ENCODE assay signal across 8 cellular contexts in the genomic region with DNA sequence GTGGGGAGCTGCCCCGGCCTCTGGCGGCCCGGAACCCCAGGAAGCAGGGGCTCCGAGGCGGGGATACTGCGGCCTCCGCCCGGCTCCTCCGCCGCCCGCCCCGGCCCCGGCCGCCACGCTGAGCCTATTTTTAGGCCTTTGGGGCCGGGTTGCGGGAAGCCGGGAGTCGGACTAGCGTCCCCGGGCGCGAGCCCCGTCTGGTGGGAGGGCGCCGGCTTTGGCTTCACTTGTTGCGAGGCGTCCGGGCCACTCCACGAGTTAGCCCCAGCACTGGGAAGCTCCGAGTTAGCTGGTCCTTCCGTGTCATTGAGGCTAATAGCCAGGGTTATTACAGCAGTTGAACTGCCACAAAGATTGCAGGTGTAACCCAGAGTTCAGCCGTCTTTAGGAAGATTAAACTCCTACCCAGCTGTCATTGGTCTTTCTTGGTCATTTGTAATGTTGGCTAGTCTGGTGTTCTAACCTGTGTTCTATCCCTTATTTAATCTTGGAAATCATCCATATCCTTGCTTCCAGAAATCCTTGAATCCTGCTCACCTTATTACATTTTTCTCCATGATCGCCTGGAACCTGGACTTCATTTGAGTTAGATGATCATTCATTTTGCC. TPM values are rescaled to one million over a fixed set of nuclear protein-coding genes. Genes with fewer than 3 reads are reported as not detected.
DNase-seq lines count a peak whose midpoint lies in the region; ATAC-seq and TF ChIP-seq lines count a peak whose summit lies in the region.

No MANE protein-coding gene starts in this region.

- H3K36me3 ChIP-seq in GM23338 (ENCODE audit: insufficient read depth) (no peaks in the 10 kb centered on the region; the same call in 1 of the 2 replicates), mucosa of descending colon (ENCODE audit: low read depth) (no peaks in the 10 kb centered on the region), thyroid gland (peaks cover 11 to 16% of the 10 kb centered on the region in 2 donors)

- peak overlapping the region; percentile 73 for H3K4me3 Mint-ChIP-seq in GM23338
- peak overlapping the region; percentile 70 for H3K4me3 Mint-ChIP-seq in activated CD4-positive, alpha-beta T cell treated with anti-CD3 and anti-CD28 coated beads, Interleukin-2, amount 10 ng/mL, durations not matched to agents 7 days and 5 days
- H3K4me3 Mint-ChIP-seq in endothelial cell (ENCODE audit: unreplicated experiment): peak overlapping the region; percentile 89

- no peaks in the 10 kb centered on the region for H3F3A ChIP-seq in GM23338 (replicated peaks; ENCODE audit: low read depth)

- CTCF ChIA-PET in activated CD4-positive, alpha-beta T cell treated with anti-CD3 and anti-CD28 coated beads, Interleukin-2, amount 10 ng/mL, durations not matched to agents 7 days and 5 days (lab: Charles Lee): interaction anchor here (1.3 to 2.1 kb wide), 4 partner anchors 10 to 289 kb away, joined by 3 to 6 read pairs (median 4); no protein-coding TSS in a partner anchor

- TF ChIP-seq POLR2A in thyroid gland (IDR thresholded peaks at IDR 0.05): no peak

- DNase-seq in NCI-H748 (lab: John Stamatoyannopoulos, UW; ENCODE audit: unreplicated experiment) (peak; percentile 41), NCI-H748 treated with DMSO at 0.1 percent for 48 hours (lab: John Stamatoyannopoulos, UW) (no peak), GM23338 (ENCODE audit: low spot score) (peak; percentile 71), KG1 (lab: John Stamatoyannopoulos, UW) (peak; percentile 45), endothelial cell (ENCODE audit: low spot score) (peak; percentile 45), mucosa of descending colon (peak; percentile 53 to 70 (median 69)), thyroid gland (peak; percentile 45)
- DNase-seq in activated CD4-positive, alpha-beta T cell treated with anti-CD3 and anti-CD28 coated beads, Interleukin-2, amount 10 ng/mL, durations not matched to agents 7 days and 5 days: peak; percentile 19

- H3K27me3 Mint-ChIP-seq in GM23338 (ENCODE audit: insufficient read depth, low read depth, poor library complexity): peaks cover 12% of the 10 kb centered on the region
- no peaks in the 10 kb centered on the region for H3K27me3 Mint-ChIP-seq in activated CD4-positive, alpha-beta T cell treated with anti-CD3 and anti-CD28 coated beads, Interleukin-2, amount 10 ng/mL, durations not matched to agents 7 days and 5 days
- peaks cover 7% of the 10 kb centered on the region for H3K27me3 Mint-ChIP-seq in endothelial cell (ENCODE audit: unreplicated experiment)

- no peaks in the 10 kb centered on the region for H3K9me2 ChIP-seq in GM23338 (ENCODE audit: insufficient read depth)

- peak; percentile 55 for ATAC-seq in GM23338
- ATAC-seq in mucosa of descending colon: peak; percentile 58

- peak overlapping the region; percentile 86 for H2AFZ ChIP-seq in GM23338

- TF ChIP-seq CTCF in GM23338 (conservative IDR thresholded peaks at IDR 0.05; ENCODE audit: low read depth in 2 of 2) (no peak), endothelial cell (IDR thresholded peaks at IDR 0.05; ENCODE audit: unreplicated experiment) (no peak), mucosa of descending colon (IDR thresholded peaks at IDR 0.05) (no peak), thyroid gland (IDR thresholded peaks at IDR 0.05) (no peak)

- H3K4me1 ChIP-seq in GM23338 (ENCODE audit: insufficient read depth) (peaks cover 24% of the 10 kb centered on the region; the same call in 1 of the 2 replicates), mucosa of descending colon (ENCODE audit: low read depth) (peaks cover 9% of the 10 kb centered on the region), thyroid gland (peaks cover 0 to 6% of the 10 kb centered on the region in 2 donors)

- H3K9me3 Mint-ChIP-seq in GM23338 (no peaks in the 10 kb centered on the region), endothelial cell (ENCODE audit: unreplicated experiment) (no peaks in the 10 kb centered on the region)
- H3K9me3 Mint-ChIP-seq in activated CD4-positive, alpha-beta T cell treated with anti-CD3 and anti-CD28 coated beads, Interleukin-2, amount 10 ng/mL, durations not matched to agents 7 days and 5 days: no peaks in the 10 kb centered on the region

- H3K27me3 ChIP-seq in GM23338 (ENCODE audit: insufficient read depth): peaks cover 6% of the 10 kb centered on the region; the same call in 1 of the 2 replicates
- H3K27me3 ChIP-seq in thyroid gland: no peaks in the 10 kb centered on the region

- H3K27ac Mint-ChIP-seq in GM23338 (no peak overlapping the region), endothelial cell (ENCODE audit: unreplicated experiment) (peak overlapping the region; percentile 39)
- peak overlapping the region; percentile 85 for H3K27ac Mint-ChIP-seq in activated CD4-positive, alpha-beta T cell treated with anti-CD3 and anti-CD28 coated beads, Interleukin-2, amount 10 ng/mL, durations not matched to agents 7 days and 5 days

- H3K27ac ChIP-seq in GM23338 (ENCODE audit: low read depth) (no peak overlapping the region), thyroid gland (peak overlapping the region; percentile 84 to 91 (median 86))

- H3K4me3 ChIP-seq in GM23338: peak overlapping the region; percentile 81
- H3K4me3 ChIP-seq in mucosa of descending colon: peak overlapping the region; percentile 94
- peak overlapping the region; percentile 74 to 79 (median 78) for H3K4me3 ChIP-seq in thyroid gland (replicated peaks in 1 of 3)

- H3K79me2 ChIP-seq in GM23338 (replicated peaks; ENCODE audit: insufficient read depth): peaks cover 8% of the 10 kb centered on the region; the same call in 1 of the 2 replicates

- POLR2A ChIA-PET in activated CD4-positive, alpha-beta T cell treated with anti-CD3 and anti-CD28 coated beads, Interleukin-2, amount 10 ng/mL, durations not matched to agents 7 days and 5 days (lab: Charles Lee): no interaction called here

- H3K36me3 Mint-ChIP-seq in GM23338 (ENCODE audit: low read depth): peaks cover 30% of the 10 kb centered on the region; the same call in 2 of the 3 replicates
- peaks cover 35% of the 10 kb centered on the region for H3K36me3 Mint-ChIP-seq in activated CD4-positive, alpha-beta T cell treated with anti-CD3 and anti-CD28 coated beads, Interleukin-2, amount 10 ng/mL, durations not matched to agents 7 days and 5 days (ENCODE audit: low read depth)
- H3K36me3 Mint-ChIP-seq in endothelial cell (ENCODE audit: low read depth, unreplicated experiment): peaks cover 23% of the 10 kb centered on the region

- WGBS in thyroid gland, 2 donors: 16 to 39% methylated on average over 3 to 6 of the region's 34 CpGs

- H4K20me1 ChIP-seq in GM23338 (replicated peaks; ENCODE audit: insufficient read depth): no peaks in the 10 kb centered on the region

- H3K9me3 ChIP-seq in mucosa of descending colon (no peaks in the 10 kb centered on the region), thyroid gland (no peaks in the 10 kb centered on the region)

- intact Hi-C loops in mucosa of descending colon (cut with DNase I, micrococcal nuclease) (no loop called here), thyroid gland (cut with DNase I) (no loop called here)

- H3K4me2 ChIP-seq in GM23338: peak overlapping the region; percentile 95

- peaks cover 32% of the 10 kb centered on the region for H3K4me1 Mint-ChIP-seq in GM23338
- peaks cover 32% of the 10 kb centered on the region for H3K4me1 Mint-ChIP-seq in activated CD4-positive, alpha-beta T cell treated with anti-CD3 and anti-CD28 coated beads, Interleukin-2, amount 10 ng/mL, durations not matched to agents 7 days and 5 days
- H3K4me1 Mint-ChIP-seq in endothelial cell (ENCODE audit: unreplicated experiment): no peaks in the 10 kb centered on the region

TF ChIP-seq in GM23338, 12 proteins besides CTCF, POLR2A, EP300 and RAD21 (continues in another document):
- TF ChIP-seq EZH2phosphoT487 (IDR thresholded peaks at IDR 0.05; ENCODE audit: unreplicated experiment): no peak

RNA-seq across cellular contexts. Expression of a gene that starts 0.8 kb away (rescaled TPM):
- 40.9 and 45.6 TPM in 2 replicates for total RNA-seq in GM23338 (2014; rRNA removed; shearing (Covaris generic))
- 30.4 and 33.2 TPM in 2 replicates for polyA plus RNA-seq in GM23338 (2016; fragmentation: Nextera tagmentation; extraction: Ambion mirVana)
- 10 to 100 TPM; 32.6 to 38.5 TPM for total RNA-seq in activated CD4-positive, alpha-beta T cell treated with anti-CD3 and anti-CD28 coated beads, Interleukin-2, amount 10 ng/mL, durations not matched to agents 7 days and 5 days
- 44.8 TPM for total RNA-seq in endothelial cell (ENCODE audit: unreplicated experiment)
- 100 to 1,000 TPM in 1 of 3 donors, 10 to 100 TPM in 2; 16.6 to 132 (median 26.1) TPM for total RNA-seq in mucosa of descending colon
- total RNA-seq in thyroid gland: 10 to 100 TPM; 26.4 to 86.3 (median 29.3) TPM
